ENCODE assay signal across 9 cellular contexts in genomic region chr6:6545616-6546317, GRCh38. TPM values are rescaled to one million over a fixed set of nuclear protein-coding genes. Genes with fewer than 3 reads are reported as not detected.
A peak's percentile ranks its signal among the peaks of the same experiment; 100 is the strongest.
DNase-seq lines count a peak whose midpoint lies in the region; ATAC-seq and TF ChIP-seq lines count a peak whose summit lies in the region.
"Had no signal": no experiment of that assay in that cellular context is flagged by ENCODE, and none has a peak within 500 bp of the region (broad histone marks: within the 10 kb centered on the region; RNA-seq: fewer than 3 reads in every experiment).

No MANE protein-coding gene starts in this region.

- BruUV-seq in PC-3 (replicated peaks; lab: Mats Ljungman, UMichigan), result no TSS peak

- no peak for DNase-seq in activated T-cell treated with anti-CD3 and anti-CD28 coated beads, Interleukin-2, amount 50 U/mL, for 4 hours
- no peak for DNase-seq in activated T-cell treated with anti-CD3 and anti-CD28 coated beads for 4 hours
- DNase-seq in PC-3, result no peak
- DNase-seq in left lung, result no peak
- DNase-seq in thoracic aorta (ENCODE audit: low spot score), result no peak
- DNase-seq in ecto neural progenitor cell (ENCODE audit: low spot score), result no peak
- no peak for DNase-seq in COR-L47 (lab: John Stamatoyannopoulos, UW)
- DNase-seq: HCEC 1CT had no signal

- H3K27me3 Mint-ChIP-seq in activated T-cell treated with anti-CD3 and anti-CD28 coated beads, Interleukin-2, amount 50 U/mL, for 4 hours (ENCODE audit: low read depth), result peaks cover 56% of the 10 kb centered on the region

- POLR2A ChIA-PET in PC-3 (lab: Charles Lee; ENCODE audit: unreplicated experiment), result no interaction called here

- no peak overlapping the region for H3K27ac ChIP-seq in PC-3 (ENCODE audit: low read length)
- no peak overlapping the region for H3K27ac ChIP-seq in left lung
- H3K27ac ChIP-seq in thoracic aorta, result no peak overlapping the region

- no peaks in the 10 kb centered on the region for H3K9me3 ChIP-seq in PC-3 (ENCODE audit: low read length)
- no peaks in the 10 kb centered on the region for H3K9me3 ChIP-seq in left lung
- no peaks in the 10 kb centered on the region for H3K9me3 ChIP-seq in thoracic aorta

- H3K4me3 ChIP-seq in PC-3 (ENCODE audit: low read length) (peak overlapping the region; percentile 56; the same call in 1 of the 2 replicates), left lung (peak overlapping the region; percentile 29 to 41), thoracic aorta (peak overlapping the region; percentile 71)

- H4K20me1 ChIP-seq in PC-3 (ENCODE audit: low read length), result no peaks in the 10 kb centered on the region

- peak overlapping the region; percentile 74 for H2AFZ ChIP-seq in PC-3 (ENCODE audit: low read length)

- no peaks in the 10 kb centered on the region for H3K79me2 ChIP-seq in PC-3 (ENCODE audit: low read length)

- H3K4me2 ChIP-seq in PC-3 (ENCODE audit: low read length), result peak overlapping the region; percentile 82

- peaks cover 51% of the 10 kb centered on the region for H3K27me3 ChIP-seq in PC-3 (ENCODE audit: low read length)
- peaks cover 12 to 68% of the 10 kb centered on the region in 2 donors for H3K27me3 ChIP-seq in left lung
- H3K27me3 ChIP-seq in thoracic aorta (replicated peaks; ENCODE audit: insufficient read depth), result no peaks in the 10 kb centered on the region

- TF ChIP-seq CTCF in PC-3 (conservative IDR thresholded peaks at IDR 0.05; ENCODE audit: low read depth, low read length) (no peak), left lung (IDR thresholded peaks at IDR 0.05) (no peak), thoracic aorta (IDR thresholded peaks at IDR 0.05) (no peak)

- peaks cover 4% of the 10 kb centered on the region for H3K4me1 Mint-ChIP-seq in activated T-cell treated with anti-CD3 and anti-CD28 coated beads, Interleukin-2, amount 50 U/mL, for 4 hours (ENCODE audit: low read depth)

- no peak overlapping the region for H3K9ac ChIP-seq in PC-3 (ENCODE audit: low read length)

- H3K9me2 ChIP-seq in PC-3 (replicated peaks; ENCODE audit: low read length), result no peaks in the 10 kb centered on the region

- no peaks in the 10 kb centered on the region for H3K9me3 Mint-ChIP-seq in activated T-cell treated with anti-CD3 and anti-CD28 coated beads, Interleukin-2, amount 50 U/mL, for 4 hours

- H3K4me3 Mint-ChIP-seq in activated T-cell treated with anti-CD3 and anti-CD28 coated beads, Interleukin-2, amount 50 U/mL, for 4 hours, result peak overlapping the region; percentile 16

- intact Hi-C loops in PC-3 (cut with micrococcal nuclease), result no loop called here
- intact Hi-C loops in left lung (cut with DNase I), result loop anchor here in 1 of 2 donors (10.0 kb wide), 1 partner anchor 491 kb away; no protein-coding TSS in a partner anchor

- H3K4me1 ChIP-seq in PC-3 (ENCODE audit: insufficient read depth, low read length) (0 out of 2 replicates have a peak, but pooled peaks cover 8% of the 10 kb centered on the region), left lung (peaks cover 7 to 15% of the 10 kb centered on the region in 2 donors), thoracic aorta (ENCODE audit: control insufficient read depth in 1 of 2, low read depth in 2 of 2) (peaks cover 7 to 10% of the 10 kb centered on the region in 2 donors)

- no peak for ATAC-seq in activated T-cell treated with anti-CD3 and anti-CD28 coated beads, Interleukin-2, amount 50 U/mL, for 4 hours
- ATAC-seq in PC-3 (no peak), left lung (no peak), thoracic aorta (ENCODE audit: insufficient number of reproducible peaks, low FRiP score, low read depth) (no peak), HG03045 (IDR thresholded peaks at IDR 0.05; ENCODE audit: unreplicated experiment) (no peak)

- H3F3A ChIP-seq in PC-3 (ENCODE audit: low read length, unreplicated experiment), result no peaks in the 10 kb centered on the region

- CTCF ChIA-PET in PC-3 (lab: Charles Lee), result no interaction called here

- no peaks in the 10 kb centered on the region for H3K36me3 ChIP-seq in PC-3 (ENCODE audit: low read depth, low read length)
- no peaks in the 10 kb centered on the region for H3K36me3 ChIP-seq in left lung
- no peaks in the 10 kb centered on the region for H3K36me3 ChIP-seq in thoracic aorta

- no peaks in the 10 kb centered on the region for H3K36me3 Mint-ChIP-seq in activated T-cell treated with anti-CD3 and anti-CD28 coated beads, Interleukin-2, amount 50 U/mL, for 4 hours (ENCODE audit: insufficient read depth)

RNA-seq across cellular contexts. Expression of gene LY86, which starts 42.8 kb away (rescaled TPM):
- under 1 TPM in 2 of 3 donors, not detected in 1; 0.16 to 0.25 TPM for total RNA-seq in activated T-cell treated with anti-CD3 and anti-CD28 coated beads, Interleukin-2, amount 50 U/mL, for 4 hours
- not detected in 2 replicates for total RNA-seq in PC-3 (2014; rRNA removed)
- total RNA-seq in left lung, result 10 to 100 TPM; 10.9 to 11.1 TPM
- 1 to 10 TPM; 4.5 to 6.5 TPM for total RNA-seq in thoracic aorta
